ENCODE assay signal across 2 cellular contexts in genomic region chr12:129371268-129371667, GRCh38.
TF ChIP-seq lines count a peak whose summit lies in the region.

No MANE protein-coding gene starts in this region.

TF ChIP-seq in HepG2, 621 proteins besides CTCF, POLR2A, EP300 and RAD21:
- TF ChIP-seq RXRB (CRISPR knock-in tag; IDR thresholded peaks at IDR 0.05; ENCODE audit: borderline replicate concordance): no peak
- TF ChIP-seq CREB1 (IDR thresholded peaks at IDR 0.05): peak; percentile 98
- TF ChIP-seq CREB1 (CRISPR knock-in tag; IDR thresholded peaks at IDR 0.05): no peak
- TF ChIP-seq ZNF652 (CRISPR knock-in tag; IDR thresholded peaks at IDR 0.05; ENCODE audit: borderline replicate concordance, low read depth): no peak
- TF ChIP-seq ATF7 (IDR thresholded peaks at IDR 0.05): peak; percentile 72
- TF ChIP-seq ATF7 (CRISPR knock-in tag; IDR thresholded peaks at IDR 0.05): no peak
TF ChIP-seq in HepG2: peak in this region for 2.

TF ChIP-seq in H1, 55 proteins besides CTCF, POLR2A, EP300 and RAD21:
- TF ChIP-seq HDAC6 (IDR thresholded peaks at IDR 0.05; ENCODE audit: low read depth, low read length) (no peak), TAF7 (optimal IDR thresholded peaks at IDR 0.05; ENCODE audit: borderline replicate concordance, low read depth, low read length) (no peak), CTBP2 (IDR thresholded peaks at IDR 0.05; ENCODE audit: borderline replicate concordance, insufficient read depth, insufficient read length, low read length) (no peak), SIRT6 (IDR thresholded peaks at IDR 0.05; ENCODE audit: low read length) (no peak), BCL11A (IDR thresholded peaks at IDR 0.05; ENCODE audit: low read depth in 2 of 2, low read length in 2 of 2) (no peak), FOSL1 (IDR thresholded peaks at IDR 0.05; ENCODE audit: insufficient read depth, low read depth, low read length) (no peak), SP4 (IDR thresholded peaks at IDR 0.05; ENCODE audit: low read length) (no peak), BACH1 (IDR thresholded peaks at IDR 0.05; ENCODE audit: low read length) (no peak)
TF ChIP-seq in H1: peak in this region for 0.
